Comparison of ENCODE assay signal across 2 cellular contexts in the genomic region with DNA sequence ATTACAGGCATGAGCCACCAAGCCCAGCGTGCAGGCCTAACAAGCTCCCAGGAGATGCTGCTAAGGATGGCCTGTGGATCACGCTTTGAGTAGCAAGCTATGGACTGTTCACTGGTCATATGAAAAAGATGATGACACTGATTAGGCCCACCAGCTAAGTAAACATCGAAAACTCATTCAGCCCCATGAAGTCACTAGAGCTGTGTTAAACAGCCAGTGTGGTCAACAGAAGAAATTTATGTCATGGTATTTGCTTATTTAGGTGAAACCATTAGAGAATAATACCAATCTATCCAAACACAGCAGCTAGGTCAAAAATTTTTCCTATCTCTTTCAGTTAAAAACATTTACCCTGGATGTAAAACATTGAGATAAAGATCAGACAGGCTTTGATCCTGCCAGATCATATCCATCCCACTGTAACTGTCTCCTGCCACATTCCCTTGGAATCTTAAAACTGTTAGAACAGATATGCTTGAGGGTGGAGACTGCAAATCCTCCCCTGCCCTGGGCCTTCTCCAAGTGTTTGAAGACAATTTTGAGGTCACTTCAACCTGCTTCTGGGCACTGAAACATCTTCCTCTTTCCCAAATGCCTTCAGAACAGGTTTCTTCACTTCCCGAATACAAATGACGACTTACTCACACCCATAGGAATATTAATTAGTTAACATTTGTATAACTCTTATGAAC.
TF ChIP-seq lines count a peak whose summit lies in the region.

No MANE protein-coding gene starts in this region.

TF ChIP-seq in SK-N-SH, 30 proteins besides CTCF, POLR2A, EP300 and RAD21:
- TF ChIP-seq, protein P1, sequence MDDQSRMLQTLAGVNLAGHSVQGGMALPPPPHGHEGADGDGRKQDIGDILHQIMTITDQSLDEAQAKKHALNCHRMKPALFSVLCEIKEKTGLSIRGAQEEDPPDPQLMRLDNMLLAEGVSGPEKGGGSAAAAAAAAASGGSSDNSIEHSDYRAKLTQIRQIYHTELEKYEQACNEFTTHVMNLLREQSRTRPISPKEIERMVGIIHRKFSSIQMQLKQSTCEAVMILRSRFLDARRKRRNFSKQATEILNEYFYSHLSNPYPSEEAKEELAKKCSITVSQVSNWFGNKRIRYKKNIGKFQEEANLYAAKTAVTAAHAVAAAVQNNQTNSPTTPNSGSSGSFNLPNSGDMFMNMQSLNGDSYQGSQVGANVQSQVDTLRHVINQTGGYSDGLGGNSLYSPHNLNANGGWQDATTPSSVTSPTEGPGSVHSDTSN (IDR thresholded peaks at IDR 0.05) = peak; percentile 46
- TF ChIP-seq, protein P2, sequence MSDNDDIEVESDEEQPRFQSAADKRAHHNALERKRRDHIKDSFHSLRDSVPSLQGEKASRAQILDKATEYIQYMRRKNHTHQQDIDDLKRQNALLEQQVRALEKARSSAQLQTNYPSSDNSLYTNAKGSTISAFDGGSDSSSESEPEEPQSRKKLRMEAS (IDR thresholded peaks at IDR 0.05; ENCODE audit: low read depth) = no peak
- TF ChIP-seq TCF12 (IDR thresholded peaks at IDR 0.05) = 0 out of 2 replicates have a peak, but pooled peaks have one; percentile 8

TF ChIP-seq in SK-N-SH treated with all-trans-retinoic acid at 6 μM for 48 hours, 23 proteins besides CTCF, POLR2A, EP300 and RAD21:
- TF ChIP-seq OSR1 (CRISPR knock-in tag; IDR thresholded peaks at IDR 0.05) = no peak
- TF ChIP-seq ZNF70 (CRISPR knock-in tag; IDR thresholded peaks at IDR 0.05) = no peak
- no peak for TF ChIP-seq RARB (CRISPR knock-in tag; IDR thresholded peaks at IDR 0.05)
- TF ChIP-seq TOX (CRISPR knock-in tag; IDR thresholded peaks at IDR 0.05; ENCODE audit: borderline replicate concordance) = no peak
- TF ChIP-seq CSDC2 (CRISPR knock-in tag; IDR thresholded peaks at IDR 0.05) = no peak
- no peak for TF ChIP-seq ZNF565 (CRISPR knock-in tag; conservative IDR thresholded peaks at IDR 0.05; ENCODE audit: low read depth)
- no peak for TF ChIP-seq ZNF8 (CRISPR knock-in tag; IDR thresholded peaks at IDR 0.05)
- no peak for TF ChIP-seq ZFP3 (CRISPR knock-in tag; IDR thresholded peaks at IDR 0.05)
- TF ChIP-seq ARNTL (CRISPR knock-in tag; IDR thresholded peaks at IDR 0.05; ENCODE audit: borderline replicate concordance, low read depth) = no peak
- TF ChIP-seq, protein P3, sequence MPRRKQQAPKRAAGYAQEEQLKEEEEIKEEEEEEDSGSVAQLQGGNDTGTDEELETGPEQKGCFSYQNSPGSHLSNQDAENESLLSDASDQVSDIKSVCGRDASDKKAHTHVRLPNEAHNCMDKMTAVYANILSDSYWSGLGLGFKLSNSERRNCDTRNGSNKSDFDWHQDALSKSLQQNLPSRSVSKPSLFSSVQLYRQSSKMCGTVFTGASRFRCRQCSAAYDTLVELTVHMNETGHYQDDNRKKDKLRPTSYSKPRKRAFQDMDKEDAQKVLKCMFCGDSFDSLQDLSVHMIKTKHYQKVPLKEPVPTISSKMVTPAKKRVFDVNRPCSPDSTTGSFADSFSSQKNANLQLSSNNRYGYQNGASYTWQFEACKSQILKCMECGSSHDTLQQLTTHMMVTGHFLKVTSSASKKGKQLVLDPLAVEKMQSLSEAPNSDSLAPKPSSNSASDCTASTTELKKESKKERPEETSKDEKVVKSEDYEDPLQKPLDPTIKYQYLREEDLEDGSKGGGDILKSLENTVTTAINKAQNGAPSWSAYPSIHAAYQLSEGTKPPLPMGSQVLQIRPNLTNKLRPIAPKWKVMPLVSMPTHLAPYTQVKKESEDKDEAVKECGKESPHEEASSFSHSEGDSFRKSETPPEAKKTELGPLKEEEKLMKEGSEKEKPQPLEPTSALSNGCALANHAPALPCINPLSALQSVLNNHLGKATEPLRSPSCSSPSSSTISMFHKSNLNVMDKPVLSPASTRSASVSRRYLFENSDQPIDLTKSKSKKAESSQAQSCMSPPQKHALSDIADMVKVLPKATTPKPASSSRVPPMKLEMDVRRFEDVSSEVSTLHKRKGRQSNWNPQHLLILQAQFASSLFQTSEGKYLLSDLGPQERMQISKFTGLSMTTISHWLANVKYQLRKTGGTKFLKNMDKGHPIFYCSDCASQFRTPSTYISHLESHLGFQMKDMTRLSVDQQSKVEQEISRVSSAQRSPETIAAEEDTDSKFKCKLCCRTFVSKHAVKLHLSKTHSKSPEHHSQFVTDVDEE (CRISPR knock-in tag; IDR thresholded peaks at IDR 0.05) = no peak
- TF ChIP-seq PPARA (CRISPR knock-in tag; IDR thresholded peaks at IDR 0.05; ENCODE audit: borderline replicate concordance) = no peak
- TF ChIP-seq ZFP30 (CRISPR knock-in tag; IDR thresholded peaks at IDR 0.05) = no peak
- TF ChIP-seq SNAI2 (CRISPR knock-in tag; IDR thresholded peaks at IDR 0.05) = no peak
- TF ChIP-seq, protein P4, sequence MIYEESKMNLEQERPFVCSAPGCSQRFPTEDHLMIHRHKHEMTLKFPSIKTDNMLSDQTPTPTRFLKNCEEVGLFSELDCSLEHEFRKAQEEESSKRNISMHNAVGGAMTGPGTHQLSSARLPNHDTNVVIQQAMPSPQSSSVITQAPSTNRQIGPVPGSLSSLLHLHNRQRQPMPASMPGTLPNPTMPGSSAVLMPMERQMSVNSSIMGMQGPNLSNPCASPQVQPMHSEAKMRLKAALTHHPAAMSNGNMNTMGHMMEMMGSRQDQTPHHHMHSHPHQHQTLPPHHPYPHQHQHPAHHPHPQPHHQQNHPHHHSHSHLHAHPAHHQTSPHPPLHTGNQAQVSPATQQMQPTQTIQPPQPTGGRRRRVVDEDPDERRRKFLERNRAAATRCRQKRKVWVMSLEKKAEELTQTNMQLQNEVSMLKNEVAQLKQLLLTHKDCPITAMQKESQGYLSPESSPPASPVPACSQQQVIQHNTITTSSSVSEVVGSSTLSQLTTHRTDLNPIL (CRISPR knock-in tag; IDR thresholded peaks at IDR 0.05; ENCODE audit: low read depth) = no peak
- no peak for TF ChIP-seq TCF4 (CRISPR knock-in tag; IDR thresholded peaks at IDR 0.05; ENCODE audit: borderline replicate concordance)
- TF ChIP-seq GLIS3 (CRISPR knock-in tag; IDR thresholded peaks at IDR 0.05) = no peak
- no peak for TF ChIP-seq ZC3H10 (CRISPR knock-in tag; IDR thresholded peaks at IDR 0.05)
- TF ChIP-seq, protein P5, sequence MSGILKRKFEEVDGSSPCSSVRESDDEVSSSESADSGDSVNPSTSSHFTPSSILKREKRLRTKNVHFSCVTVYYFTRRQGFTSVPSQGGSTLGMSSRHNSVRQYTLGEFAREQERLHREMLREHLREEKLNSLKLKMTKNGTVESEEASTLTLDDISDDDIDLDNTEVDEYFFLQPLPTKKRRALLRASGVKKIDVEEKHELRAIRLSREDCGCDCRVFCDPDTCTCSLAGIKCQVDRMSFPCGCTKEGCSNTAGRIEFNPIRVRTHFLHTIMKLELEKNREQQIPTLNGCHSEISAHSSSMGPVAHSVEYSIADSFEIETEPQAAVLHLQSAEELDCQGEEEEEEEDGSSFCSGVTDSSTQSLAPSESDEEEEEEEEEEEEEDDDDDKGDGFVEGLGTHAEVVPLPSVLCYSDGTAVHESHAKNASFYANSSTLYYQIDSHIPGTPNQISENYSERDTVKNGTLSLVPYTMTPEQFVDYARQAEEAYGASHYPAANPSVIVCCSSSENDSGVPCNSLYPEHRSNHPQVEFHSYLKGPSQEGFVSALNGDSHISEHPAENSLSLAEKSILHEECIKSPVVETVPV (CRISPR knock-in tag; IDR thresholded peaks at IDR 0.05) = no peak
- no peak for TF ChIP-seq BACH2 (CRISPR knock-in tag; IDR thresholded peaks at IDR 0.05; ENCODE audit: borderline replicate concordance)
TF ChIP-seq in SK-N-SH treated with all-trans-retinoic acid at 6 μM for 48 hours: peak in this region for 0.
